Comparison of ENCODE assay signal across 1 cellular context in genomic region chr16:46796764-46797269, GRCh38.
TF ChIP-seq lines count a peak whose summit lies in the region.

No MANE protein-coding gene starts in this region.

TF ChIP-seq in A549, 52 proteins besides CTCF, POLR2A, EP300 and RAD21 (continued from another document):
- no peak for TF ChIP-seq MAX (IDR thresholded peaks at IDR 0.05)
